2 cellular contexts compared by ENCODE assay signal in genomic region chr10:46002189-46002687, GRCh38.
A peak's percentile ranks its signal among the peaks of the same experiment; 100 is the strongest.
TF ChIP-seq lines count a peak whose summit lies in the region.
"Not testable (repeated sequence)": the region's sequence is repeated elsewhere in the genome, so short reads cannot be mapped to it uniquely, and the experiment has no call there.

No MANE protein-coding gene starts in this region.

TF ChIP-seq in WTC11, 78 proteins besides CTCF, POLR2A, EP300 and RAD21:
- peak; percentile 16; the same call in 1 of the 2 replicates for TF ChIP-seq GABPB1 (CRISPR knock-in tag; IDR thresholded peaks at IDR 0.05)

TF ChIP-seq in HepG2, 621 proteins besides CTCF, POLR2A, EP300 and RAD21 (continues in another document):
- TF ChIP-seq YEATS4 (CRISPR knock-in tag; IDR thresholded peaks at IDR 0.05; ENCODE audit: borderline replicate concordance) (0 out of 2 replicates have a peak, but pooled peaks have one; percentile 35), POLR2G (IDR thresholded peaks at IDR 0.05; ENCODE audit: low read depth, low read length) (peak; percentile 47; the same call in 1 of the 2 replicates), HMG20A (CRISPR knock-in tag; IDR thresholded peaks at IDR 0.05; ENCODE audit: borderline replicate concordance) (peak; percentile 79), SALL1 (CRISPR knock-in tag; IDR thresholded peaks at IDR 0.05) (peak; percentile 85), ZGPAT (CRISPR knock-in tag; IDR thresholded peaks at IDR 0.05) (peak; percentile 30; the same call in 1 of the 2 replicates), ZMYM2 (CRISPR knock-in tag; IDR thresholded peaks at IDR 0.05) (peak; percentile 92), PHF8 (CRISPR knock-in tag; IDR thresholded peaks at IDR 0.05) (peak; percentile 16; the same call in 1 of the 2 replicates), BCL6 (CRISPR knock-in tag; IDR thresholded peaks at IDR 0.05) (peak; percentile 67), ZNF605 (CRISPR knock-in tag; IDR thresholded peaks at IDR 0.05) (peak; percentile 49; the same call in 1 of the 2 replicates), ZNF124 (CRISPR knock-in tag; IDR thresholded peaks at IDR 0.05) (0 out of 2 replicates have a peak, but pooled peaks have one; percentile 59), HOXA3 (CRISPR knock-in tag; IDR thresholded peaks at IDR 0.05) (peak; percentile 23; the same call in 1 of the 2 replicates), RCOR2 (CRISPR knock-in tag; IDR thresholded peaks at IDR 0.05) (peak; percentile 72; the same call in 1 of the 2 replicates), HDAC1 (CRISPR knock-in tag; IDR thresholded peaks at IDR 0.05) (peak; percentile 75), ZNF503 (CRISPR knock-in tag; IDR thresholded peaks at IDR 0.05) (peak; percentile 56; the same call in 1 of the 2 replicates), CCDC6 (CRISPR knock-in tag; IDR thresholded peaks at IDR 0.05) (peak; percentile 36; the same call in 1 of the 2 replicates), SOX5 (CRISPR knock-in tag; IDR thresholded peaks at IDR 0.05; ENCODE audit: borderline replicate concordance) (peak; percentile 58; the same call in 1 of the 2 replicates), ZNF460 (CRISPR knock-in tag; IDR thresholded peaks at IDR 0.05; ENCODE audit: borderline replicate concordance) (peak; percentile 99), KLF12 (CRISPR knock-in tag; IDR thresholded peaks at IDR 0.05; ENCODE audit: borderline replicate concordance) (peak; percentile 53; the same call in 1 of the 2 replicates), ZBTB20 (CRISPR knock-in tag; IDR thresholded peaks at IDR 0.05; ENCODE audit: borderline replicate concordance, low read depth) (0 out of 2 replicates have a peak, but pooled peaks have one; percentile 57), ZNF644 (CRISPR knock-in tag; IDR thresholded peaks at IDR 0.05; ENCODE audit: low read depth) (peak; percentile 73), NR2C2 (CRISPR knock-in tag; IDR thresholded peaks at IDR 0.05; ENCODE audit: borderline replicate concordance) (peak; percentile 48; the same call in 1 of the 2 replicates), TARDBP (CRISPR knock-in tag; IDR thresholded peaks at IDR 0.05) (0 out of 2 replicates have a peak, but pooled peaks have one; percentile 39), ELF3 (CRISPR knock-in tag; IDR thresholded peaks at IDR 0.05) (peak; percentile 58), SOX13 (CRISPR knock-in tag; conservative IDR thresholded peaks at IDR 0.05 in 1 of 2, IDR thresholded peaks at IDR 0.05 in 1 of 2) (peak in 1 of 2 experiments; percentile 73; a peak in 2 of 4 replicates), ZBTB39 (CRISPR knock-in tag; IDR thresholded peaks at IDR 0.05) (peak; percentile 72; the same call in 1 of the 2 replicates), ISL2 (CRISPR knock-in tag; IDR thresholded peaks at IDR 0.05) (peak; percentile 70), FOSL2 (CRISPR knock-in tag; IDR thresholded peaks at IDR 0.05) (peak; percentile 55; the same call in 1 of the 2 replicates), NR2F6 (CRISPR knock-in tag; IDR thresholded peaks at IDR 0.05) (peak; percentile 47; the same call in 1 of the 2 replicates), TEAD3 (CRISPR knock-in tag; optimal IDR thresholded peaks at IDR 0.05; ENCODE audit: borderline replicate concordance) (peak; percentile 5), MEIS1 (CRISPR knock-in tag; IDR thresholded peaks at IDR 0.05; ENCODE audit: borderline replicate concordance) (0 out of 2 replicates have a peak, but pooled peaks have one; percentile 44), ZNF770 (CRISPR knock-in tag; IDR thresholded peaks at IDR 0.05) (peak; percentile 98), MAF1 (CRISPR knock-in tag; IDR thresholded peaks at IDR 0.05; ENCODE audit: borderline replicate concordance) (0 out of 2 replicates have a peak, but pooled peaks have one; percentile 29)
- TF ChIP-seq, protein P1, sequence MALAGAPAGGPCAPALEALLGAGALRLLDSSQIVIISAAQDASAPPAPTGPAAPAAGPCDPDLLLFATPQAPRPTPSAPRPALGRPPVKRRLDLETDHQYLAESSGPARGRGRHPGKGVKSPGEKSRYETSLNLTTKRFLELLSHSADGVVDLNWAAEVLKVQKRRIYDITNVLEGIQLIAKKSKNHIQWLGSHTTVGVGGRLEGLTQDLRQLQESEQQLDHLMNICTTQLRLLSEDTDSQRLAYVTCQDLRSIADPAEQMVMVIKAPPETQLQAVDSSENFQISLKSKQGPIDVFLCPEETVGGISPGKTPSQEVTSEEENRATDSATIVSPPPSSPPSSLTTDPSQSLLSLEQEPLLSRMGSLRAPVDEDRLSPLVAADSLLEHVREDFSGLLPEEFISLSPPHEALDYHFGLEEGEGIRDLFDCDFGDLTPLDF (CRISPR knock-in tag; IDR thresholded peaks at IDR 0.05): 0 out of 2 replicates have a peak, but pooled peaks have one; percentile 40
- TF ChIP-seq, protein P2, sequence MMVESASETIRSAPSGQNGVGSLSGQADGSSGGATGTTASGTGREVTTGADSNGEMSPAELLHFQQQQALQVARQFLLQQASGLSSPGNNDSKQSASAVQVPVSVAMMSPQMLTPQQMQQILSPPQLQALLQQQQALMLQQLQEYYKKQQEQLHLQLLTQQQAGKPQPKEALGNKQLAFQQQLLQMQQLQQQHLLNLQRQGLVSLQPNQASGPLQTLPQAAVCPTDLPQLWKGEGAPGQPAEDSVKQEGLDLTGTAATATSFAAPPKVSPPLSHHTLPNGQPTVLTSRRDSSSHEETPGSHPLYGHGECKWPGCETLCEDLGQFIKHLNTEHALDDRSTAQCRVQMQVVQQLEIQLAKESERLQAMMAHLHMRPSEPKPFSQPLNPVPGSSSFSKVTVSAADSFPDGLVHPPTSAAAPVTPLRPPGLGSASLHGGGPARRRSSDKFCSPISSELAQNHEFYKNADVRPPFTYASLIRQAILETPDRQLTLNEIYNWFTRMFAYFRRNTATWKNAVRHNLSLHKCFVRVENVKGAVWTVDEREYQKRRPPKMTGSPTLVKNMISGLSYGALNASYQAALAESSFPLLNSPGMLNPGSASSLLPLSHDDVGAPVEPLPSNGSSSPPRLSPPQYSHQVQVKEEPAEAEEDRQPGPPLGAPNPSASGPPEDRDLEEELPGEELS (CRISPR knock-in tag; IDR thresholded peaks at IDR 0.05): peak; percentile 45; the same call in 1 of the 2 replicates
- TF ChIP-seq, protein P3, sequence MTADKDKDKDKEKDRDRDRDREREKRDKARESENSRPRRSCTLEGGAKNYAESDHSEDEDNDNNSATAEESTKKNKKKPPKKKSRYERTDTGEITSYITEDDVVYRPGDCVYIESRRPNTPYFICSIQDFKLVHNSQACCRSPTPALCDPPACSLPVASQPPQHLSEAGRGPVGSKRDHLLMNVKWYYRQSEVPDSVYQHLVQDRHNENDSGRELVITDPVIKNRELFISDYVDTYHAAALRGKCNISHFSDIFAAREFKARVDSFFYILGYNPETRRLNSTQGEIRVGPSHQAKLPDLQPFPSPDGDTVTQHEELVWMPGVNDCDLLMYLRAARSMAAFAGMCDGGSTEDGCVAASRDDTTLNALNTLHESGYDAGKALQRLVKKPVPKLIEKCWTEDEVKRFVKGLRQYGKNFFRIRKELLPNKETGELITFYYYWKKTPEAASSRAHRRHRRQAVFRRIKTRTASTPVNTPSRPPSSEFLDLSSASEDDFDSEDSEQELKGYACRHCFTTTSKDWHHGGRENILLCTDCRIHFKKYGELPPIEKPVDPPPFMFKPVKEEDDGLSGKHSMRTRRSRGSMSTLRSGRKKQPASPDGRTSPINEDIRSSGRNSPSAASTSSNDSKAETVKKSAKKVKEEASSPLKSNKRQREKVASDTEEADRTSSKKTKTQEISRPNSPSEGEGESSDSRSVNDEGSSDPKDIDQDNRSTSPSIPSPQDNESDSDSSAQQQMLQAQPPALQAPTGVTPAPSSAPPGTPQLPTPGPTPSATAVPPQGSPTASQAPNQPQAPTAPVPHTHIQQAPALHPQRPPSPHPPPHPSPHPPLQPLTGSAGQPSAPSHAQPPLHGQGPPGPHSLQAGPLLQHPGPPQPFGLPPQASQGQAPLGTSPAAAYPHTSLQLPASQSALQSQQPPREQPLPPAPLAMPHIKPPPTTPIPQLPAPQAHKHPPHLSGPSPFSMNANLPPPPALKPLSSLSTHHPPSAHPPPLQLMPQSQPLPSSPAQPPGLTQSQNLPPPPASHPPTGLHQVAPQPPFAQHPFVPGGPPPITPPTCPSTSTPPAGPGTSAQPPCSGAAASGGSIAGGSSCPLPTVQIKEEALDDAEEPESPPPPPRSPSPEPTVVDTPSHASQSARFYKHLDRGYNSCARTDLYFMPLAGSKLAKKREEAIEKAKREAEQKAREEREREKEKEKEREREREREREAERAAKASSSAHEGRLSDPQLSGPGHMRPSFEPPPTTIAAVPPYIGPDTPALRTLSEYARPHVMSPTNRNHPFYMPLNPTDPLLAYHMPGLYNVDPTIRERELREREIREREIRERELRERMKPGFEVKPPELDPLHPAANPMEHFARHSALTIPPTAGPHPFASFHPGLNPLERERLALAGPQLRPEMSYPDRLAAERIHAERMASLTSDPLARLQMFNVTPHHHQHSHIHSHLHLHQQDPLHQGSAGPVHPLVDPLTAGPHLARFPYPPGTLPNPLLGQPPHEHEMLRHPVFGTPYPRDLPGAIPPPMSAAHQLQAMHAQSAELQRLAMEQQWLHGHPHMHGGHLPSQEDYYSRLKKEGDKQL (CRISPR knock-in tag; IDR thresholded peaks at IDR 0.05; ENCODE audit: low read depth): 0 out of 2 replicates have a peak, but pooled peaks have one; percentile 50
- not testable (repeated sequence) for TF ChIP-seq SOX13, NR2F6 (IDR thresholded peaks at IDR 0.05)
- TF ChIP-seq, protein P4, sequence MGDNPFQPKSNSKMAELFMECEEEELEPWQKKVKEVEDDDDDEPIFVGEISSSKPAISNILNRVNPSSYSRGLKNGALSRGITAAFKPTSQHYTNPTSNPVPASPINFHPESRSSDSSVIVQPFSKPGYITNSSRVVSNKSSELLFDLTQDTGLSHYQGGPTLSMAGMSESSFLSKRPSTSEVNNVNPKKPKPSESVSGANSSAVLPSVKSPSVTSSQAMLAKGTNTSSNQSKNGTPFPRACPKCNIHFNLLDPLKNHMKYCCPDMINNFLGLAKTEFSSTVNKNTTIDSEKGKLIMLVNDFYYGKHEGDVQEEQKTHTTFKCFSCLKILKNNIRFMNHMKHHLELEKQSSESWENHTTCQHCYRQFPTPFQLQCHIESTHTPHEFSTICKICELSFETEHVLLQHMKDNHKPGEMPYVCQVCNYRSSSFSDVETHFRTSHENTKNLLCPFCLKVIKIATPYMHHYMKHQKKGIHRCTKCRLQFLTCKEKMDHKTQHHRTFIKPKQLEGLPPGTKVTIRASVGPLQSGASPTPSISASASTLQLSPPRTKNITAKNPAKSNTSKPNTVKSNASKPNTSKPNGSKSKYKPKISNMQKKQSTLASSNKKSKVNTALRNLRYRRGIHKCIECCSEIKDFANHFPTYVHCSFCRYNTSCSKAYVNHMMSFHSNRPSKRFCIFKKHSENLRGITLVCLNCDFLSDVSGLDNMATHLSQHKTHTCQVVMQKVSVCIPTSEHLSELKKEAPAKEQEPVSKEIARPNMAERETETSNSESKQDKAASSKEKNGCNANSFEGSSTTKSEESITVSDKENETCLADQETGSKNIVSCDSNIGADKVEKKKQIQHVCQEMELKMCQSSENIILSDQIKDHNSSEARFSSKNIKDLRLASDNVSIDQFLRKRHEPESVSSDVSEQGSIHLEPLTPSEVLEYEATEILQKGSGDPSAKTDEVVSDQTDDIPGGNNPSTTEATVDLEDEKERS (CRISPR knock-in tag; IDR thresholded peaks at IDR 0.05): peak; percentile 86
